In the genomic region with DNA sequence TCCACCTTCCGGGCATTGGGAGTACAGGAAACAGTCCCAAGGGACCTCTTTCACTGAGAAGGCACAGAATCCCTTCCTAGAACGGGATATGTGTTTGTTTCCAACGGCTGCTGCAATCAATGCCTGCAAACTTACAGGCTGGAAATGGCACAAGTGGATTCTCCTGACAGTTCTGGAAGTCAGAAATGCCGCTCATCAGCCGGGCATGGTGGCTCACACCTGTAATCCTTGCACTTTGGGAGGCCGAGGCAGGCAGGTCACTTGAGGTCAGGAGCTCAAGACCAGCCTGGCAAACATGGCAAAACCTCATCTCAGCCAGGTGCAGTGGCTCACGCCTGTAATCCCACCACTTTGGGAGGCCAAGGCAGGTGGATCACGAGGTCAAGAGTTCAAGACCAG, we compare ENCODE assay signal across 7 cellular contexts.
DNase-seq lines count a peak whose midpoint lies in the region; ATAC-seq, FAIRE-seq and TF ChIP-seq lines count a peak whose summit lies in the region.
"Not testable (repeated sequence)": the region's sequence is repeated elsewhere in the genome, so short reads cannot be mapped to it uniquely, and the experiment has no call there.

No MANE protein-coding gene starts in this region.

- not testable (repeated sequence) for H3K4me3 ChIP-seq in GM23248; Peyer's patch; astrocyte (ENCODE audit: insufficient read depth, low read depth, low read length); fibroblast of the aortic adventitia (ENCODE audit: low read depth, low read length); parathyroid adenoma (ENCODE audit: low read depth, low read length)
- H3K4me3 ChIP-seq in suprapubic skin, result peak overlapping the region; percentile 15

- H3K4me1 Mint-ChIP-seq in astrocyte (ENCODE audit: low read depth, unreplicated experiment), result not testable (repeated sequence)

- not testable (repeated sequence) for H3K9me3 ChIP-seq in GM23248 (ENCODE audit: low read depth); Peyer's patch; astrocyte (ENCODE audit: insufficient read depth, low read depth, low read length); parathyroid adenoma (ENCODE audit: control insufficient read depth, low read length); suprapubic skin

- H3F3A ChIP-seq in GM23248 (ENCODE audit: insufficient read depth), result peaks cover 17% of the 10 kb centered on the region; the same call in 1 of the 2 replicates

- H3K9me3 Mint-ChIP-seq in astrocyte (ENCODE audit: unreplicated experiment), result not testable (repeated sequence)

- not testable (repeated sequence) for ATAC-seq in left lobe of liver

- not testable (repeated sequence) for TF ChIP-seq EP300 in suprapubic skin (IDR thresholded peaks at IDR 0.05)

- H3K4me3 Mint-ChIP-seq in astrocyte (ENCODE audit: unreplicated experiment), result not testable (repeated sequence)

- in situ Hi-C loops in GM23248 (cut with MboI), result not testable (repeated sequence)

- not testable (repeated sequence) for H3K27ac ChIP-seq in GM23248
- peak overlapping the region in 2 of 4 donors; percentile 46 to 58 for H3K27ac ChIP-seq in Peyer's patch
- H3K27ac ChIP-seq in astrocyte (ENCODE audit: low read depth, low read length), result peak overlapping the region; percentile 61
- H3K27ac ChIP-seq in parathyroid adenoma, result peak overlapping the region; percentile 89
- H3K27ac ChIP-seq in suprapubic skin, result peak overlapping the region; percentile 35

- DNase-seq in GM23248, result peak; percentile 43
- DNase-seq in Peyer's patch, result peak in 2 of 3 donors; percentile 15 to 30
- not testable (repeated sequence) for DNase-seq in astrocyte (ENCODE audit: low read depth)
- DNase-seq in fibroblast of the aortic adventitia (ENCODE audit: low read depth), result peak; percentile 27
- peak; percentile 33 for DNase-seq in left lobe of liver (ENCODE audit: low spot score)
- DNase-seq in suprapubic skin (ENCODE audit: low spot score in 2 of 2), result peak; percentile 36 to 44

- H2AFZ ChIP-seq in GM23248 (peak overlapping the region; percentile 67; the same call in 1 of the 2 replicates), astrocyte (ENCODE audit: low read depth, low read length) (peak overlapping the region; percentile 44)
- H2AFZ ChIP-seq in parathyroid adenoma, result not testable (repeated sequence)

- H4K20me1 ChIP-seq in GM23248 (ENCODE audit: insufficient read depth); astrocyte (ENCODE audit: insufficient read depth, low read length): not testable (repeated sequence)

- not testable (repeated sequence) for H3K27ac Mint-ChIP-seq in astrocyte (ENCODE audit: unreplicated experiment)

- H3K27me3 ChIP-seq in GM23248 (replicated peaks; ENCODE audit: insufficient read depth); Peyer's patch; astrocyte (ENCODE audit: insufficient read depth, low read length); parathyroid adenoma (ENCODE audit: control insufficient read depth, insufficient read depth, low read length): not testable (repeated sequence)
- H3K27me3 ChIP-seq in suprapubic skin, result peaks cover 20% of the 10 kb centered on the region

- not testable (repeated sequence) for H3K36me3 ChIP-seq in GM23248 (ENCODE audit: low read depth); Peyer's patch; astrocyte (ENCODE audit: insufficient read depth, low read length); parathyroid adenoma (ENCODE audit: control insufficient read depth, insufficient read depth, low read length); suprapubic skin

- not testable (repeated sequence) for FAIRE-seq in astrocyte (lab: Jason Lieb, UNC)

- H3K4me1 ChIP-seq in GM23248 (ENCODE audit: insufficient read depth) (peaks cover 13% of the 10 kb centered on the region), Peyer's patch (peaks cover 0 to 39% (median 3%) of the 10 kb centered on the region in 4 donors), astrocyte (ENCODE audit: insufficient read depth, low read length) (peaks cover 18% of the 10 kb centered on the region), parathyroid adenoma (peaks cover 43% of the 10 kb centered on the region), suprapubic skin (peaks cover 30% of the 10 kb centered on the region)

- not testable (repeated sequence) for TF ChIP-seq POLR2A in Peyer's patch (IDR thresholded peaks at IDR 0.05); suprapubic skin (IDR thresholded peaks at IDR 0.05)

- not testable (repeated sequence) for TF ChIP-seq CTCF in Peyer's patch (IDR thresholded peaks at IDR 0.05); astrocyte (IDR thresholded peaks at IDR 0.05; ENCODE audit: insufficient read depth, low read depth, low read length); fibroblast of the aortic adventitia (IDR thresholded peaks at IDR 0.05; ENCODE audit: insufficient read depth, low read length); parathyroid adenoma (IDR thresholded peaks at IDR 0.05); suprapubic skin (IDR thresholded peaks at IDR 0.05)

- H3K9ac ChIP-seq in GM23248 (peak overlapping the region; percentile 62; the same call in 1 of the 2 replicates), astrocyte (ENCODE audit: low read length) (peak overlapping the region; percentile 61)
- not testable (repeated sequence) for H3K9ac ChIP-seq in parathyroid adenoma

- not testable (repeated sequence) for H3K9me2 ChIP-seq in GM23248 (ENCODE audit: insufficient read depth)

- H3K4me2 ChIP-seq in GM23248 (ENCODE audit: unreplicated experiment); parathyroid adenoma (ENCODE audit: low read length): not testable (repeated sequence)
- H3K4me2 ChIP-seq in astrocyte (ENCODE audit: low read length), result peak overlapping the region; percentile 79

- H3K27me3 Mint-ChIP-seq in astrocyte (ENCODE audit: low read depth, unreplicated experiment), result peaks cover 31% of the 10 kb centered on the region

- not testable (repeated sequence) for H3K36me3 Mint-ChIP-seq in astrocyte (ENCODE audit: low read depth, unreplicated experiment)

- not testable (repeated sequence) for H3K79me2 ChIP-seq in GM23248 (ENCODE audit: insufficient read depth); astrocyte (ENCODE audit: insufficient read depth, low read length); parathyroid adenoma

- WGBS in GM23248 (ENCODE audit: low coverage in 1 of 2, low lambda C conversion rate in 2 of 2, missing lambda C conversion rate in 2 of 2), 2 experiments, result 27 to 30% methylated on average over 8 of the region's 8 CpGs
- 72% methylated on average over 7 of the region's 8 CpGs for WGBS in suprapubic skin
